29 cellular contexts compared by ENCODE assay signal in the genomic region with DNA sequence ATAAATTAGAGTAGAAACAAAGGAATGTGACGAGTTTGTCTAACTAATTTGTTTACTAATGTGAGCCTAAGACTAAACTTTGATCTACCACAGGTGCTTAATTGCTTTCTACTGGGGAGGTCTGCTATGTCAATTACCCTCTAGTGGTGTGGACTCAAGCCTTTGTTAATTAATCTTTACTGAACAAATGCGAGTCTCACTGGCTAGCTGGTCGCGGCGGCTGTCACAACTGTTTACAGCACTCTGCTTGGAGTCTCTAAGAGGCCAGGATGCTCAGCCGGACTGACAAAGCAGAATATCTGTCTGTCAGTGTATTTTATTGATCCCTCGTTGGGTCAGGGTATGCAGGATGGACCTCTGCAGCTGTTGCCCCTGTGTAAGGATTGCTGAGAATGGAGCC.
"Had no signal": no experiment of that assay in that cellular context is flagged by ENCODE, and none has a peak within 500 bp of the region (broad histone marks: within the 10 kb centered on the region; RNA-seq: fewer than 3 reads in every experiment).

No MANE protein-coding gene starts in this region.

- FAIRE-seq: TTC549 had no signal

- H3K9me3 Mint-ChIP-seq: activated B cell treated with CpG ODN at 0.5 μM for 24 hours; activated CD4-positive, alpha-beta T cell treated with anti-CD3 and anti-CD28 coated beads, Interleukin-2, amount 10 ng/mL, durations not matched to agents 24 days and 14 days; activated naive CD4-positive, alpha-beta T cell treated with anti-CD3 and anti-CD28 coated beads, Interleukin-2, amount 50 U/mL, for 72 hours; activated T-helper 17 cell treated with anti-CD3 and anti-CD28 coated beads, Interleukin-2, amount 50 U/mL, for 72 hours; T-helper 1 cell treated with Interleukin-12 subunit alpha and Interleukin-12 subunit beta and Interleukin-4 antibody, amounts not matched to agents 30 μg/mL and 1 μg/mL, for 36 hours had no signal

- H3K4me3 Mint-ChIP-seq: activated B cell treated with CpG ODN at 0.5 μM for 24 hours; activated CD4-positive, alpha-beta T cell treated with anti-CD3 and anti-CD28 coated beads, Interleukin-2, amount 10 ng/mL, durations not matched to agents 24 days and 14 days; activated CD8-positive, alpha-beta memory T cell treated with anti-CD3 and anti-CD28 coated beads, Interleukin-2, amount 10 ng/mL, durations not matched to agents 7 days and 5 days; activated T-helper 17 cell treated with anti-CD3 and anti-CD28 coated beads, Interleukin-2, amount 50 U/mL, for 72 hours; T-helper 1 cell treated with Interleukin-12 subunit alpha and Interleukin-12 subunit beta and Interleukin-4 antibody, amounts not matched to agents 30 μg/mL and 1 μg/mL, for 36 hours had no signal

- H3K36me3 ChIP-seq: adrenal gland, SJSA1 had no signal

- H3K36me3 Mint-ChIP-seq: activated CD8-positive, alpha-beta memory T cell treated with anti-CD3 and anti-CD28 coated beads, Interleukin-2, amount 10 ng/mL, durations not matched to agents 7 days and 5 days; activated naive CD4-positive, alpha-beta T cell treated with anti-CD3 and anti-CD28 coated beads, Interleukin-2, amount 50 U/mL, for 72 hours had no signal

- H3K27me3 Mint-ChIP-seq: activated B cell treated with CpG ODN at 0.5 μM for 24 hours; activated CD4-positive, alpha-beta T cell treated with anti-CD3 and anti-CD28 coated beads, Interleukin-2, amount 10 ng/mL, durations not matched to agents 24 days and 14 days; activated CD8-positive, alpha-beta memory T cell treated with anti-CD3 and anti-CD28 coated beads, Interleukin-2, amount 10 ng/mL, durations not matched to agents 7 days and 5 days; activated T-helper 17 cell treated with anti-CD3 and anti-CD28 coated beads, Interleukin-2, amount 50 U/mL, for 72 hours had no signal

- H3K4me3 ChIP-seq: adrenal gland, SJSA1 had no signal

- DNase-seq: activated B cell treated with CpG ODN at 0.5 μM for 24 hours; activated CD4-positive, alpha-beta T cell treated with anti-CD3 and anti-CD28 coated beads for 1 hour; activated CD4-positive, alpha-beta T cell treated with anti-CD3 and anti-CD28 coated beads, Interleukin-2, amount 10 ng/mL, durations not matched to agents 24 days and 14 days; activated CD4-positive, alpha-beta T cell treated with anti-CD3 and anti-CD28 coated beads, Interleukin-2, amount 50 U/mL, for 48 hours; activated CD8-positive, alpha-beta memory T cell treated with anti-CD3 and anti-CD28 coated beads, Interleukin-2, amount 10 ng/mL, durations not matched to agents 7 days and 5 days; activated gamma-delta T cell; activated T-cell treated with anti-CD3 and anti-CD28 coated beads, Interleukin-2, amount 50 U/mL, for 48 hours; adrenal gland; anterior cingulate cortex; Karpas-422; MM.1S; NCI-H1105; NCI-H1436; NCI-H1694 treated with DMSO at 0.1 percent for 48 hours; NCI-H2029 treated with DMSO at 0.1 percent for 48 hours; NCI-H510A treated with DMSO at 0.1 percent for 48 hours; NCI-H69; NK-92 treated with Interleukin-12 subunit alpha and Interleukin-12 subunit beta, amount 100 ng/mL, for 24 hours; OCI-M1; Right ventricle myocardium superior; SW 1271; T1000 had no signal

- H3K27me3 ChIP-seq: adrenal gland, SJSA1 had no signal

- H3K4me1 Mint-ChIP-seq: activated B cell treated with CpG ODN at 0.5 μM for 24 hours; activated CD4-positive, alpha-beta T cell treated with anti-CD3 and anti-CD28 coated beads, Interleukin-2, amount 10 ng/mL, durations not matched to agents 24 days and 14 days; activated CD8-positive, alpha-beta memory T cell treated with anti-CD3 and anti-CD28 coated beads, Interleukin-2, amount 10 ng/mL, durations not matched to agents 7 days and 5 days; activated T-helper 17 cell treated with anti-CD3 and anti-CD28 coated beads, Interleukin-2, amount 50 U/mL, for 72 hours had no signal

- H3K4me1 ChIP-seq: adrenal gland, SJSA1 had no signal

- ATAC-seq: activated CD8-positive, alpha-beta memory T cell treated with anti-CD3 and anti-CD28 coated beads, Interleukin-2, amount 10 ng/mL, durations not matched to agents 7 days and 5 days; activated naive CD4-positive, alpha-beta T cell treated with anti-CD3 and anti-CD28 coated beads, Interleukin-2, amount 50 U/mL, for 72 hours; activated T-helper 17 cell treated with anti-CD3 and anti-CD28 coated beads, Interleukin-2, amount 50 U/mL, for 72 hours; Panc1; SK-N-SH treated with all-trans-retinoic acid at 6 μM for 48 hours had no signal

- H3K9me3 ChIP-seq: adrenal gland, SJSA1 had no signal

- H3K27ac ChIP-seq: adrenal gland, SJSA1 had no signal

- H3K27ac Mint-ChIP-seq: activated B cell treated with CpG ODN at 0.5 μM for 24 hours; activated CD4-positive, alpha-beta T cell treated with anti-CD3 and anti-CD28 coated beads, Interleukin-2, amount 10 ng/mL, durations not matched to agents 24 days and 14 days; activated CD8-positive, alpha-beta memory T cell treated with anti-CD3 and anti-CD28 coated beads, Interleukin-2, amount 10 ng/mL, durations not matched to agents 7 days and 5 days; activated naive CD4-positive, alpha-beta T cell treated with anti-CD3 and anti-CD28 coated beads, Interleukin-2, amount 50 U/mL, for 72 hours; activated T-helper 17 cell treated with anti-CD3 and anti-CD28 coated beads, Interleukin-2, amount 50 U/mL, for 72 hours; T-helper 1 cell treated with Interleukin-12 subunit alpha and Interleukin-12 subunit beta and Interleukin-4 antibody, amounts not matched to agents 30 μg/mL and 1 μg/mL, for 36 hours had no signal
